Comparison of ENCODE assay signal across 23 cellular contexts in the genomic region with DNA sequence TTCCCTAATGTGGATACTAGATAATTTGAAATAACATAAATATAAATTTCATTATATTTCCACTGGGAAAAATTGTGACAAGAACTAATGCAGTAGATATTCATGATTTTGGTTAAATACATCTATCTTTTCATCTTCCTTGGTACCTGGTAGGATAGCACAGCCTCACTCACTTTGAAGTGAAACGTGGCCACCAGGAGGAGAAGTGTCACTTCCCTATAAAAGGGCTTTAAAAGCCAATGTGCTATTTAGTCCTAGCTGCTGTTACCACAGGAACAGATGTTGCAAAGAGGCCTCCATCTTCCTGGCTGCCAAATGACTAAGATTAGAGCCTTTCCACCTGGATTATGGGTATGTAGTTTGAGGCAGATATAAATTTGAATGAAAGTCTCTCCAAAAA.
A peak's percentile ranks its signal among the peaks of the same experiment; 100 is the strongest.
DNase-seq lines count a peak whose midpoint lies in the region; ATAC-seq, FAIRE-seq and TF ChIP-seq lines count a peak whose summit lies in the region.
"Had no signal": no experiment of that assay in that cellular context is flagged by ENCODE, and none has a peak within 500 bp of the region (broad histone marks: within the 10 kb centered on the region; RNA-seq: fewer than 3 reads in every experiment).

No MANE protein-coding gene starts in this region.

- H3K27me3 ChIP-seq in esophagus squamous epithelium = no peaks in the 10 kb centered on the region
- H3K27me3 ChIP-seq: MG63, ovary had no signal

- peak; percentile 67 for ATAC-seq in WTC11
- ATAC-seq: stimulated activated memory B cell treated with anti-CD40 and anti-IgM and Interleukin-4, amounts not matched to agents 10 μg/mL and 1 μg/mL and 100 μg/mL, for 72 hours had no signal

- H3K9me3 ChIP-seq in esophagus squamous epithelium = no peaks in the 10 kb centered on the region
- H3K9me3 ChIP-seq: MG63, ovary, thoracic aorta had no signal

- TF ChIP-seq CTCF in WTC11 (IDR thresholded peaks at IDR 0.05) (no peak), neural crest cell (conservative IDR thresholded peaks at IDR 0.05) (peak; percentile 22), esophagus squamous epithelium (IDR thresholded peaks at IDR 0.05) (no peak)

- POLR2A ChIA-PET in WTC11 (lab: Charles Lee) = no interaction called here

- H3K27me3 Mint-ChIP-seq in WTC11 (ENCODE audit: low read depth) (no peaks in the 10 kb centered on the region), neural crest cell (ENCODE audit: low read depth) (no peaks in the 10 kb centered on the region)
- H3K27me3 Mint-ChIP-seq: activated CD4-positive, alpha-beta T cell treated with anti-CD3 and anti-CD28 coated beads, Interleukin-2, amount 10 ng/mL, durations not matched to agents 7 days and 5 days; naive B cell; stimulated activated memory B cell treated with anti-CD40 and anti-IgM and Interleukin-4, amounts not matched to agents 10 μg/mL and 1 μg/mL and 100 μg/mL, for 72 hours had no signal

- H3K36me3 Mint-ChIP-seq in WTC11 (peaks cover 3% of the 10 kb centered on the region; the same call in 1 of the 2 replicates), neural crest cell (ENCODE audit: low read depth) (no peaks in the 10 kb centered on the region)
- H3K36me3 Mint-ChIP-seq: naive B cell; stimulated activated memory B cell treated with anti-CD40 and anti-IgM and Interleukin-4, amounts not matched to agents 10 μg/mL and 1 μg/mL and 100 μg/mL, for 72 hours had no signal

- no peak for TF ChIP-seq POLR2A in esophagus squamous epithelium (IDR thresholded peaks at IDR 0.05)

- H3K4me3 ChIP-seq in esophagus squamous epithelium = no peak overlapping the region
- H3K4me3 ChIP-seq: MG63, ovary, thoracic aorta had no signal

- intact Hi-C loops in esophagus squamous epithelium (cut with DNase I) = no loop called here

- H3K9me3 Mint-ChIP-seq in WTC11 = peaks cover 25% of the 10 kb centered on the region
- H3K9me3 Mint-ChIP-seq in neural crest cell = no peaks in the 10 kb centered on the region

- 63 to 64% methylated on average over 1 of the region's 1 CpG for WGBS in esophagus squamous epithelium, 2 donors

- H3K27ac ChIP-seq in esophagus squamous epithelium = no peak overlapping the region
- H3K27ac ChIP-seq: ovary, thoracic aorta had no signal

- DNase-seq in SKM-1 treated with dmso at 0.1 percent for 144 hours (lab: John Stamatoyannopoulos, UW; ENCODE audit: unreplicated experiment) (peak; percentile 28), SKM-1 (lab: John Stamatoyannopoulos, UW; ENCODE audit: unreplicated experiment) (no peak), MV-4-11 (lab: John Stamatoyannopoulos, UW) (peak; percentile 0), WTC11 (ENCODE audit: low spot score) (no peak), neural crest cell (ENCODE audit: low read depth, low spot score) (no peak), esophagus squamous epithelium (lab: John Stamatoyannopoulos, UW) (no peak), HTR-8/SVneo (ENCODE audit: insufficient read length, low spot score) (no peak), KG1 (lab: John Stamatoyannopoulos, UW) (no peak)
- DNase-seq: activated CD4-positive, alpha-beta T cell treated with anti-CD3 and anti-CD28 coated beads, Interleukin-2, amount 10 ng/mL, durations not matched to agents 7 days and 5 days; activated CD8-positive, alpha-beta memory T cell treated with anti-CD3 and anti-CD28 coated beads, Interleukin-2, amount 50 U/mL, for 4 hours; activated effector memory CD4-positive, alpha-beta T cell treated with anti-CD3 and anti-CD28 coated beads, Interleukin-2, amount 50 U/mL, for 16 hours; dermis blood vessel endothelial cell; foreskin melanocyte; hypothalamus; kidney glomerular epithelial cell; MG63; naive B cell; NCI-H2029; ovary had no signal

- H3K27ac Mint-ChIP-seq in WTC11 (no peak overlapping the region), neural crest cell (ENCODE audit: unreplicated experiment) (no peak overlapping the region)
- H3K27ac Mint-ChIP-seq: activated CD4-positive, alpha-beta T cell treated with anti-CD3 and anti-CD28 coated beads, Interleukin-2, amount 10 ng/mL, durations not matched to agents 7 days and 5 days; naive B cell; stimulated activated memory B cell treated with anti-CD40 and anti-IgM and Interleukin-4, amounts not matched to agents 10 μg/mL and 1 μg/mL and 100 μg/mL, for 72 hours had no signal

- no peak for FAIRE-seq in HTR-8/SVneo (lab: Jason Lieb, UNC)
- FAIRE-seq: bronchial epithelial cell, GM18507 had no signal

- H3K4me3 Mint-ChIP-seq in WTC11 (no peak overlapping the region), neural crest cell (no peak overlapping the region)
- H3K4me3 Mint-ChIP-seq: activated CD4-positive, alpha-beta T cell treated with anti-CD3 and anti-CD28 coated beads, Interleukin-2, amount 10 ng/mL, durations not matched to agents 7 days and 5 days; naive B cell; stimulated activated memory B cell treated with anti-CD40 and anti-IgM and Interleukin-4, amounts not matched to agents 10 μg/mL and 1 μg/mL and 100 μg/mL, for 72 hours had no signal

- no peaks in the 10 kb centered on the region for H3K36me3 ChIP-seq in esophagus squamous epithelium
- H3K36me3 ChIP-seq: ovary, thoracic aorta had no signal

- H3K4me1 ChIP-seq in esophagus squamous epithelium = no peaks in the 10 kb centered on the region

- CTCF ChIA-PET in WTC11 (lab: Charles Lee) = interaction anchor here (1.6 kb wide), 1 partner anchor 44 kb away, joined by 5 read pairs; no protein-coding TSS in a partner anchor

- H3K4me1 Mint-ChIP-seq in WTC11 (no peaks in the 10 kb centered on the region), neural crest cell (peaks cover 6% of the 10 kb centered on the region)
- H3K4me1 Mint-ChIP-seq: activated CD4-positive, alpha-beta T cell treated with anti-CD3 and anti-CD28 coated beads, Interleukin-2, amount 10 ng/mL, durations not matched to agents 7 days and 5 days; naive B cell; stimulated activated memory B cell treated with anti-CD40 and anti-IgM and Interleukin-4, amounts not matched to agents 10 μg/mL and 1 μg/mL and 100 μg/mL, for 72 hours had no signal

TF ChIP-seq in WTC11, 78 proteins besides CTCF, POLR2A, EP300 and RAD21:
- TF ChIP-seq SMAD3 (CRISPR knock-in tag; IDR thresholded peaks at IDR 0.05; ENCODE audit: borderline replicate concordance) (no peak), ZNF416 (CRISPR knock-in tag; IDR thresholded peaks at IDR 0.05) (no peak)
- TF ChIP-seq, protein P1, sequence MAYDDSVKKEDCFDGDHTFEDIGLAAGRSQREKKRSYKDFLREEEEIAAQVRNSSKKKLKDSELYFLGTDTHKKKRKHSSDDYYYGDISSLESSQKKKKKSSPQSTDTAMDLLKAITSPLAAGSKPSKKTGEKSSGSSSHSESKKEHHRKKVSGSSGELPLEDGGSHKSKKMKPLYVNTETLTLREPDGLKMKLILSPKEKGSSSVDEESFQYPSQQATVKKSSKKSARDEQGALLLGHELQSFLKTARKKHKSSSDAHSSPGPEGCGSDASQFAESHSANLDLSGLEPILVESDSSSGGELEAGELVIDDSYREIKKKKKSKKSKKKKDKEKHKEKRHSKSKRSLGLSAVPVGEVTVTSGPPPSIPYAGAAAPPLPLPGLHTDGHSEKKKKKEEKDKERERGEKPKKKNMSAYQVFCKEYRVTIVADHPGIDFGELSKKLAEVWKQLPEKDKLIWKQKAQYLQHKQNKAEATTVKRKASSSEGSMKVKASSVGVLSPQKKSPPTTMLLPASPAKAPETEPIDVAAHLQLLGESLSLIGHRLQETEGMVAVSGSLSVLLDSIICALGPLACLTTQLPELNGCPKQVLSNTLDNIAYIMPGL (CRISPR knock-in tag; IDR thresholded peaks at IDR 0.05) = no peak
TF ChIP-seq in WTC11: peak in this region for 0.

Comparison
In these comparisons a context has a peak if more than half of its experiments do, and no peak if none do; other contexts are left out.
1. DNase-seq: peak in SKM-1 treated with dmso at 0.1 percent for 144 hours (single experiment) and MV-4-11 (single experiment); none in SKM-1 (single experiment), WTC11 (single experiment), neural crest cell (single experiment), esophagus squamous epithelium (single experiment), HTR-8/SVneo (single experiment) and KG1 (single experiment).